Comparison of ENCODE assay signal across 13 cellular contexts in the genomic region with DNA sequence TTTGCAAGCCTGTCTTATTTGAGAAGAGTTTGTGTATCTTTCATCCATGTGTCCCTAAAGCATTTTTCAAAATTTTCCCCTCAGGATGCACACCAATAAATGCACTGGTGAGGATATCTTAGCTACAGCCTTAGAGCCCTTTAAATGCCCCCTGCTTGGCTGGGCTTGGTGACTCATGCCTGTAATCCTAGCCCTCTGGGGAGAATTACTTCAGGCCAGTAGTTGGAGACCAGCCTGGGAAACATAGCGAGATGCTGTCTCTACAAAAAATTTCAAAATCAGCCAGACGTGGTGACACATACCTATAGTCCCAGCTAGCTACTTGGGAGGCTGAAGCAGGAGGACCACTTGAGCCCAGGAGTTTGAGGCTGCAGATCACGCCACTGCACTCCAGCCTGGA. TPM values are rescaled to one million over a fixed set of nuclear protein-coding genes. Genes with fewer than 3 reads are reported as not detected.
A peak's percentile ranks its signal among the peaks of the same experiment; 100 is the strongest.
DNase-seq lines count a peak whose midpoint lies in the region; ATAC-seq and TF ChIP-seq lines count a peak whose summit lies in the region.
"Had no signal": no experiment of that assay in that cellular context is flagged by ENCODE, and none has a peak within 500 bp of the region (broad histone marks: within the 10 kb centered on the region; RNA-seq: fewer than 3 reads in every experiment).

No MANE protein-coding gene starts in this region.

- H3K79me2 ChIP-seq in HCT116 (ENCODE audit: insufficient read depth, low read length), result no peaks in the 10 kb centered on the region

- H3K4me1 ChIP-seq in HCT116 (ENCODE audit: control insufficient read depth in 1 of 2, insufficient read depth in 2 of 2, low read length in 2 of 2) (peaks cover 10 to 13% of the 10 kb centered on the region in 2 experiments), foreskin keratinocyte (no peaks in the 10 kb centered on the region)
- H3K4me1 ChIP-seq: heart left ventricle had no signal

- peaks cover 14% of the 10 kb centered on the region for H3K9me3 Mint-ChIP-seq in activated naive CD8-positive, alpha-beta T cell treated with anti-CD3 and anti-CD28 coated beads, Interleukin-2, amount 50 U/mL, for 24 hours
- H3K9me3 Mint-ChIP-seq in activated CD8-positive, alpha-beta memory T cell treated with anti-CD3 and anti-CD28 coated beads, Interleukin-2, amount 10 ng/mL, durations not matched to agents 7 days and 5 days (ENCODE audit: low read depth), result peaks cover 10% of the 10 kb centered on the region

- H3K27ac ChIP-seq in HCT116 (ENCODE audit: low read depth, low read length) (no peak overlapping the region), foreskin keratinocyte (no peak overlapping the region)
- H3K27ac ChIP-seq: heart left ventricle had no signal

- peak; percentile 81 for DNase-seq in AG04449 (ENCODE audit: low read depth, low spot score)
- peak; percentile 21 for DNase-seq in HCT116 (ENCODE audit: low read depth, low spot score)
- DNase-seq in T1000 (lab: John Stamatoyannopoulos, UW), result peak; percentile 64
- peak in 1 of 2 donors; percentile 25 for DNase-seq in foreskin keratinocyte
- DNase-seq in NCI-H748 (lab: John Stamatoyannopoulos, UW; ENCODE audit: unreplicated experiment), result no peak
- DNase-seq in activated naive CD8-positive, alpha-beta T cell treated with anti-CD3 and anti-CD28 coated beads, Interleukin-2, amount 50 U/mL, for 24 hours, result no peak
- no peak for DNase-seq in nucleus accumbens (lab: John Stamatoyannopoulos, UW)
- no peak for DNase-seq in activated CD8-positive, alpha-beta memory T cell treated with anti-CD3 and anti-CD28 coated beads, Interleukin-2, amount 10 ng/mL, durations not matched to agents 7 days and 5 days
- DNase-seq: activated CD4-positive, CD25-positive, alpha-beta regulatory T cell treated with anti-CD3 and anti-CD28 coated beads, Interleukin-2, amount 50 U/mL, for 72 hours; CD4-positive, CD25-positive, alpha-beta regulatory T cell; cortex of kidney; NCI-H2081 treated with DMSO at 0.1 percent for 48 hours had no signal

- no peaks in the 10 kb centered on the region for H3K36me3 Mint-ChIP-seq in activated naive CD8-positive, alpha-beta T cell treated with anti-CD3 and anti-CD28 coated beads, Interleukin-2, amount 50 U/mL, for 24 hours (ENCODE audit: low read depth)
- H3K36me3 Mint-ChIP-seq in activated CD8-positive, alpha-beta memory T cell treated with anti-CD3 and anti-CD28 coated beads, Interleukin-2, amount 10 ng/mL, durations not matched to agents 7 days and 5 days, result no peaks in the 10 kb centered on the region
- H3K36me3 Mint-ChIP-seq: CD4-positive, CD25-positive, alpha-beta regulatory T cell had no signal

- H3K4me3 ChIP-seq in AG04449 (ENCODE audit: low read depth, low read length) (no peak overlapping the region), HCT116 (replicated peaks in 1 of 2; ENCODE audit: low read depth in 1 of 2, low read length in 2 of 2) (no peak overlapping the region)
- H3K4me3 ChIP-seq: heart left ventricle had no signal

- no peaks in the 10 kb centered on the region for H3K4me1 Mint-ChIP-seq in activated naive CD8-positive, alpha-beta T cell treated with anti-CD3 and anti-CD28 coated beads, Interleukin-2, amount 50 U/mL, for 24 hours
- H3K4me1 Mint-ChIP-seq in activated CD8-positive, alpha-beta memory T cell treated with anti-CD3 and anti-CD28 coated beads, Interleukin-2, amount 10 ng/mL, durations not matched to agents 7 days and 5 days, result no peaks in the 10 kb centered on the region
- H3K4me1 Mint-ChIP-seq: CD4-positive, CD25-positive, alpha-beta regulatory T cell had no signal

- no peaks in the 10 kb centered on the region for H3K9me3 ChIP-seq in HCT116 (ENCODE audit: control insufficient read depth in 1 of 2, insufficient read depth in 1 of 2, low read depth in 1 of 2, low read length in 2 of 2)

- H3K9ac ChIP-seq in HCT116 (ENCODE audit: low read length), result no peak overlapping the region

- no peaks in the 10 kb centered on the region for H3K27me3 Mint-ChIP-seq in activated naive CD8-positive, alpha-beta T cell treated with anti-CD3 and anti-CD28 coated beads, Interleukin-2, amount 50 U/mL, for 24 hours
- no peaks in the 10 kb centered on the region for H3K27me3 Mint-ChIP-seq in activated CD8-positive, alpha-beta memory T cell treated with anti-CD3 and anti-CD28 coated beads, Interleukin-2, amount 10 ng/mL, durations not matched to agents 7 days and 5 days
- H3K27me3 Mint-ChIP-seq: CD4-positive, CD25-positive, alpha-beta regulatory T cell had no signal

- no peaks in the 10 kb centered on the region for H3K36me3 ChIP-seq in HCT116 (ENCODE audit: control insufficient read depth in 1 of 2, insufficient read depth in 2 of 2, low read length in 2 of 2)
- H3K36me3 ChIP-seq: heart left ventricle had no signal

- ATAC-seq in HCT116, result peak; percentile 91
- peak; percentile 44 for ATAC-seq in foreskin keratinocyte
- no peak for ATAC-seq in activated naive CD8-positive, alpha-beta T cell treated with anti-CD3 and anti-CD28 coated beads, Interleukin-2, amount 50 U/mL, for 24 hours
- ATAC-seq in activated CD8-positive, alpha-beta memory T cell treated with anti-CD3 and anti-CD28 coated beads, Interleukin-2, amount 10 ng/mL, durations not matched to agents 7 days and 5 days, result no peak

- POLR2A ChIA-PET in AG04449 (lab: Yijun Ruan, JAX) (no interaction called here), HCT116 (lab: Charles Lee) (no interaction called here)

- RAD21 ChIA-PET in HCT116 (lab: Charles Lee; ENCODE audit: low non-redundant PET in 1 of 2, low total read pairs in 2 of 2, uncharacterized antibody in 2 of 2, unreplicated experiment in 2 of 2), result no interaction called here

- no peak overlapping the region for H3K27ac Mint-ChIP-seq in activated naive CD8-positive, alpha-beta T cell treated with anti-CD3 and anti-CD28 coated beads, Interleukin-2, amount 50 U/mL, for 24 hours
- H3K27ac Mint-ChIP-seq in activated CD8-positive, alpha-beta memory T cell treated with anti-CD3 and anti-CD28 coated beads, Interleukin-2, amount 10 ng/mL, durations not matched to agents 7 days and 5 days, result no peak overlapping the region
- H3K27ac Mint-ChIP-seq: CD4-positive, CD25-positive, alpha-beta regulatory T cell had no signal

- H4K20me1 ChIP-seq in HCT116 (ENCODE audit: insufficient read depth), result no peaks in the 10 kb centered on the region

- no peak overlapping the region for H2AFZ ChIP-seq in HCT116 (ENCODE audit: low read depth, low read length, poor library complexity, severe bottlenecking)

- no peaks in the 10 kb centered on the region for H3K9me2 ChIP-seq in HCT116 (ENCODE audit: insufficient read depth)

- TF ChIP-seq POLR2A in HCT116 (IDR thresholded peaks at IDR 0.05; ENCODE audit: borderline replicate concordance, extremely low read depth, insufficient read depth, insufficient read length), result no peak

- H3K4me2 ChIP-seq in HCT116 (ENCODE audit: low read length), result peak overlapping the region; percentile 46

- TF ChIP-seq CTCF in AG04449 (IDR thresholded peaks at IDR 0.05; ENCODE audit: insufficient read depth, low read length, missing control alignments) (no peak), HCT116 (IDR thresholded peaks at IDR 0.05 in 2 of 3, conservative IDR thresholded peaks at IDR 0.05 in 1 of 3; ENCODE audit: borderline replicate concordance in 1 of 3, insufficient read depth in 1 of 3, low read depth in 2 of 3, low read length in 2 of 3) (no peak), foreskin keratinocyte (conservative IDR thresholded peaks at IDR 0.05) (no peak)

- CTCF ChIA-PET in AG04449 (lab: Yijun Ruan, JAX) (interaction anchor here (1.0 kb wide), 1 partner anchor 285 kb away, joined by 3 read pairs; no protein-coding TSS in a partner anchor), HCT116 (lab: Charles Lee) (no interaction called here)
- CTCF ChIA-PET in activated CD8-positive, alpha-beta memory T cell treated with anti-CD3 and anti-CD28 coated beads, Interleukin-2, amount 10 ng/mL, durations not matched to agents 7 days and 5 days (lab: Charles Lee), result no interaction called here

- intact Hi-C loops in HCT116 (cut with micrococcal nuclease), result no loop called here

- no peak overlapping the region for H3K4me3 Mint-ChIP-seq in activated naive CD8-positive, alpha-beta T cell treated with anti-CD3 and anti-CD28 coated beads, Interleukin-2, amount 50 U/mL, for 24 hours
- no peak overlapping the region for H3K4me3 Mint-ChIP-seq in activated CD8-positive, alpha-beta memory T cell treated with anti-CD3 and anti-CD28 coated beads, Interleukin-2, amount 10 ng/mL, durations not matched to agents 7 days and 5 days
- H3K4me3 Mint-ChIP-seq: CD4-positive, CD25-positive, alpha-beta regulatory T cell had no signal

- BruUV-seq in HCT116 (replicated peaks; lab: Mats Ljungman, UMichigan), result no TSS peak

- TF ChIP-seq RAD21 in HCT116 (IDR thresholded peaks at IDR 0.05; ENCODE audit: low read depth), result no peak

- no peaks in the 10 kb centered on the region for H3K27me3 ChIP-seq in HCT116 (ENCODE audit: insufficient read depth, low read length)
- H3K27me3 ChIP-seq in foreskin keratinocyte, result no peaks in the 10 kb centered on the region
- H3K27me3 ChIP-seq: heart left ventricle had no signal

TF ChIP-seq in HCT116, 20 proteins besides CTCF, POLR2A, EP300 and RAD21 (continues in another document):
- TF ChIP-seq, protein P1, sequence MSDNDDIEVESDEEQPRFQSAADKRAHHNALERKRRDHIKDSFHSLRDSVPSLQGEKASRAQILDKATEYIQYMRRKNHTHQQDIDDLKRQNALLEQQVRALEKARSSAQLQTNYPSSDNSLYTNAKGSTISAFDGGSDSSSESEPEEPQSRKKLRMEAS (IDR thresholded peaks at IDR 0.05), result no peak
- TF ChIP-seq CBX3 (IDR thresholded peaks at IDR 0.05; ENCODE audit: low read depth) (no peak), JUND (IDR thresholded peaks at IDR 0.05) (peak; percentile 50), SIN3A (IDR thresholded peaks at IDR 0.05; ENCODE audit: low read depth) (no peak), ZNF274 (IDR thresholded peaks at IDR 0.05; ENCODE audit: low read depth, low read length) (no peak), EZH2phosphoT487 (IDR thresholded peaks at IDR 0.05; ENCODE audit: borderline replicate concordance) (no peak)

RNA-seq across cellular contexts. Expression of a gene that starts 33.8 kb away (rescaled TPM):
- total RNA-seq in HCT116 (2021; ENCODE audit: unreplicated experiment) (2.5 TPM), foreskin keratinocyte (2.4 and 3.1 TPM in 2 replicates)
- polyA plus RNA-seq in HCT116 (2012), result 1.4 and 2.0 TPM in 2 replicates
- 0.40 and 0.49 TPM in 2 replicates for polyA plus RNA-seq in foreskin keratinocyte
- total RNA-seq in activated CD8-positive, alpha-beta memory T cell treated with anti-CD3 and anti-CD28 coated beads, Interleukin-2, amount 10 ng/mL, durations not matched to agents 7 days and 5 days, result not detected
- polyA plus RNA-seq: CD4-positive, CD25-positive, alpha-beta regulatory T cell had no signal

Comparison
In these comparisons a context has a peak if more than half of its experiments do, and no peak if none do; other contexts are left out.
1. DNase-seq: peak in AG04449 (single experiment), HCT116 (single experiment) and T1000 (single experiment); none in NCI-H748 (single experiment), activated naive CD8-positive, alpha-beta T cell treated with anti-CD3 and anti-CD28 coated beads, Interleukin-2, amount 50 U/mL, for 24 hours (single experiment), nucleus accumbens (0 of 56) and activated CD8-positive, alpha-beta memory T cell treated with anti-CD3 and anti-CD28 coated beads, Interleukin-2, amount 10 ng/mL, durations not matched to agents 7 days and 5 days (single experiment).
2. ATAC-seq: peak in HCT116 (single experiment) and foreskin keratinocyte (single experiment); none in activated naive CD8-positive, alpha-beta T cell treated with anti-CD3 and anti-CD28 coated beads, Interleukin-2, amount 50 U/mL, for 24 hours (single experiment) and activated CD8-positive, alpha-beta memory T cell treated with anti-CD3 and anti-CD28 coated beads, Interleukin-2, amount 10 ng/mL, durations not matched to agents 7 days and 5 days (single experiment).